Comparison of ENCODE assay signal across 17 cellular contexts in the genomic region with DNA sequence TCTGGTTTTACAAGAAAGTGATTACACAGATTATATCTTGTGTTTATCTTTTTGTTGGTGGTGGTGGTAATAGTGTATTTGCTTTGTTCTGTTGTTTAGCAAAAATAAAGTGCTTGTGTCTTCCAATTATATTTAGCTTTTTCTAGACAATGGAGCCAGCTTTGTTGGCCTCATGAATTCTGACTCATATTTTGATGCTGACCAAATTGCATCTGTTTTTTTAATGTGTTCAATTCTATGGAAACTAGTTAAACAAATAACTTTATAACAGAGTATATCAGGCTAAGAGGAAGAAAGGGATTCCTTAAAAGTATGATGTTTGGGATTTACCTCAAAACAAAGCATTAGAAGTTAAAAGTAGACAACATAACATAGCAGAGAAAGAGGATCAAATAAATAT.
"Had no signal": no experiment of that assay in that cellular context is flagged by ENCODE, and none has a peak within 500 bp of the region (broad histone marks: within the 10 kb centered on the region; RNA-seq: fewer than 3 reads in every experiment).

No MANE protein-coding gene starts in this region.

- DNase-seq: effector memory CD4-positive, alpha-beta T cell; immature natural killer cell; kidney; left cardiac atrium; left ventricle myocardium inferior; lower lobe of right lung; stimulated activated CD4-positive, alpha-beta T cell treated with anti-CD3 and anti-CD28 coated beads, Interleukin-12 subunit alpha, Interleukin-12 subunit beta, amount 100 ng/mL, for 4 hours; tibial artery; upper lobe of left lung; uterus had no signal

- H3K4me1 ChIP-seq: gastroesophageal sphincter, left ventricle myocardium inferior, parathyroid adenoma, tibial artery, uterus had no signal

- H3K36me3 ChIP-seq: gastroesophageal sphincter, left ventricle myocardium inferior, lower lobe of right lung, tibial artery, upper lobe of left lung, uterus had no signal

- FAIRE-seq: endometrium, kidney had no signal

- H3K79me2 ChIP-seq: parathyroid adenoma had no signal

- ATAC-seq: esophagus mucosa; gastroesophageal sphincter; left cardiac atrium; lower lobe of right lung; natural killer cell treated with Interleukin-12 subunit alpha and Interleukin-12 subunit beta and Interleukin-15 and Interleukin-18, amount 100 ng/mL, for 72 hours; sciatic nerve had no signal

- H3K9ac ChIP-seq: parathyroid adenoma had no signal

- H3K27ac ChIP-seq: gastroesophageal sphincter, left ventricle myocardium inferior, lower lobe of right lung, parathyroid adenoma, skin epidermis, tibial artery, upper lobe of left lung, uterus had no signal

- H3K27me3 ChIP-seq: gastroesophageal sphincter, tibial artery, upper lobe of left lung, uterus had no signal

- H2AFZ ChIP-seq: parathyroid adenoma had no signal

- H3K9me3 ChIP-seq: gastroesophageal sphincter, left ventricle myocardium inferior, lower lobe of right lung, tibial artery, upper lobe of left lung, uterus had no signal

- H3K4me3 ChIP-seq: gastroesophageal sphincter, left ventricle myocardium inferior, lower lobe of right lung, skin epidermis, tibial artery, upper lobe of left lung, uterus had no signal
